ENCODE assay signal across 9 cellular contexts in the genomic region with DNA sequence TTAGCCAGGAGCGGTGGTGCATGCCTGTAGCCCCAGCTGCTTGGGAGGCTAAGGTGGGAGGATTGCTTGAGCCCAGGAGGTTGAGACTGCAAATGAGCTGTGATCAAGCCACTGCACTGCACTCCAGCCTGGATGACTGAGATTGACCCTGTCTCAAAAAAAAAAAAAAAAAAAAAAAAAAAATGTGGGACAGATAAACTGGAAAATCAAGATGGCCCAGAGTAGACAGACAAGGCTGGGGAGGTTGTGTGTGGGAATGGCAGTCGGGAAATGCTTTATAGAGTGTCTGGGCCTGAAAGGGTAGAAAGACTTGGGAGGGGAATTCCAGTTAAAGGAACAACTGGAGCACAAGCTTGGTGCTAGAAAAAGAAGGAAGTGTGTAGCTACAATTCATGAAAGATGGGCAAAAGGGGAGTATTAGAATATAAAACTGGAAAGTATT. TPM values are rescaled to one million over a fixed set of nuclear protein-coding genes. Genes with fewer than 3 reads are reported as not detected.
DNase-seq lines count a peak whose midpoint lies in the region; ATAC-seq, FAIRE-seq and TF ChIP-seq lines count a peak whose summit lies in the region.
"Had no signal": no experiment of that assay in that cellular context is flagged by ENCODE, and none has a peak within 500 bp of the region (broad histone marks: within the 10 kb centered on the region; RNA-seq: fewer than 3 reads in every experiment).

No MANE protein-coding gene starts in this region.

- no peak overlapping the region for H3K9ac ChIP-seq in mesenchymal stem cell (ENCODE audit: low read length)

- no peak overlapping the region for H4K8ac ChIP-seq in mesenchymal stem cell (ENCODE audit: low read length)

- H2AK5ac ChIP-seq in mesenchymal stem cell (ENCODE audit: low read length, severe bottlenecking), result no peak overlapping the region

- peak overlapping the region in 4 of 7 donors; percentile 45 to 93 (median 70) for H3K27ac Mint-ChIP-seq in CD4-positive, alpha-beta memory T cell
- peak overlapping the region; percentile 47 for H3K27ac Mint-ChIP-seq in HFFc6
- H3K27ac Mint-ChIP-seq in activated T-helper 17 cell treated with anti-CD3 and anti-CD28 coated beads, Interleukin-2, amount 50 U/mL, for 72 hours, result peak overlapping the region; percentile 96

- no peak overlapping the region for H4K91ac ChIP-seq in mesenchymal stem cell (ENCODE audit: low read length)

- no peak for TF ChIP-seq CTCF in HFFc6 (IDR thresholded peaks at IDR 0.05)

- no peak overlapping the region for H3K18ac ChIP-seq in mesenchymal stem cell (ENCODE audit: low read depth in 1 of 2, low read length in 2 of 2)

- H3K4me1 Mint-ChIP-seq in CD4-positive, alpha-beta memory T cell, result peaks cover 36 to 53% (median 44%) of the 10 kb centered on the region in 4 donors
- H3K4me1 Mint-ChIP-seq in HFFc6 (ENCODE audit: low read depth), result peaks cover 37% of the 10 kb centered on the region
- H3K4me1 Mint-ChIP-seq in activated T-helper 17 cell treated with anti-CD3 and anti-CD28 coated beads, Interleukin-2, amount 50 U/mL, for 72 hours, result peaks cover 22% of the 10 kb centered on the region

- no peaks in the 10 kb centered on the region for H3K9me3 ChIP-seq in CD4-positive, alpha-beta memory T cell (ENCODE audit: control insufficient read depth in 1 of 2, low read length in 2 of 2)
- H3K9me3 ChIP-seq in mesenchymal stem cell (ENCODE audit: control insufficient read depth, low read length) (no peaks in the 10 kb centered on the region), small intestine (ENCODE audit: control insufficient read depth, low read depth) (no peaks in the 10 kb centered on the region)

- no peak overlapping the region for H2BK15ac ChIP-seq in mesenchymal stem cell (ENCODE audit: low read depth, poor library complexity, severe bottlenecking)

- peak overlapping the region in 7 of 8 donors; percentile 15 to 98 (median 57) for H3K4me3 Mint-ChIP-seq in CD4-positive, alpha-beta memory T cell
- peak overlapping the region; percentile 97 for H3K4me3 Mint-ChIP-seq in HFFc6
- peak overlapping the region; percentile 98 for H3K4me3 Mint-ChIP-seq in activated T-helper 17 cell treated with anti-CD3 and anti-CD28 coated beads, Interleukin-2, amount 50 U/mL, for 72 hours

- FAIRE-seq in small intestine (lab: Jason Lieb, UNC), result no peak

- no peak overlapping the region for H2BK5ac ChIP-seq in mesenchymal stem cell (ENCODE audit: low read depth, low read length, poor library complexity, severe bottlenecking)

- H3K14ac ChIP-seq in mesenchymal stem cell (ENCODE audit: low read length in 2 of 2), result no peak overlapping the region

- peaks cover 0 to 6% (median 0%) of the 10 kb centered on the region in 8 donors for H3K9me3 Mint-ChIP-seq in CD4-positive, alpha-beta memory T cell
- H3K9me3 Mint-ChIP-seq in HFFc6, result peaks cover 10% of the 10 kb centered on the region
- H3K9me3 Mint-ChIP-seq in activated T-helper 17 cell treated with anti-CD3 and anti-CD28 coated beads, Interleukin-2, amount 50 U/mL, for 72 hours, result no peaks in the 10 kb centered on the region

- CTCF ChIA-PET in CD4-positive, alpha-beta memory T cell (lab: Charles Lee; ENCODE audit: partially characterized antibody), result interaction anchor here (0.9 to 5.2 kb wide), 5 partner anchors 27 to 433 kb away, joined by 3 to 72 read pairs (median 6); partner anchors contain the start of gene TMEM179B

- 33% methylated on average over 2 of the region's 2 CpGs for WGBS in mesenchymal stem cell
- 53 to 57% (median 57%) methylated on average over 2 of the region's 2 CpGs for WGBS in small intestine, 3 donors

- intact Hi-C loops in CD4-positive, alpha-beta memory T cell (cut with micrococcal nuclease), result loop anchor here (10.0 kb wide), 1 partner anchor 303 kb away; no protein-coding TSS in a partner anchor
- intact Hi-C loops in left cardiac atrium (cut with DNase I), result loop anchor here in 1 of 2 donors (10.0 kb wide), 1 partner anchor 253 kb away; the partner anchor contains the start of gene MTA2

- no peak for DNase-seq in CD4-positive, alpha-beta memory T cell
- DNase-seq in HFFc6 (no peak), mesenchymal stem cell (peak; percentile 67), cerebellar nuclear complex (lab: John Stamatoyannopoulos, UW) (no peak), small intestine (no peak), left cardiac atrium (no peak)

- POLR2A ChIA-PET in CD4-positive, alpha-beta memory T cell (lab: Charles Lee; ENCODE audit: partially characterized antibody), result interaction anchor here (0.9 to 10.3 kb wide), 11 partner anchors 14 to 285 kb away, joined by 3 to 667 read pairs (median 60); partner anchors contain the start of genes C11orf98, CSKMT, GNG3 and LBHD1

- H3K4ac ChIP-seq in mesenchymal stem cell (ENCODE audit: low read depth in 1 of 2, low read length in 2 of 2), result no peak overlapping the region

- H3K27me3 Mint-ChIP-seq in CD4-positive, alpha-beta memory T cell, result no peaks in the 10 kb centered on the region
- peaks cover 18% of the 10 kb centered on the region for H3K27me3 Mint-ChIP-seq in HFFc6 (ENCODE audit: insufficient read depth)
- no peaks in the 10 kb centered on the region for H3K27me3 Mint-ChIP-seq in activated T-helper 17 cell treated with anti-CD3 and anti-CD28 coated beads, Interleukin-2, amount 50 U/mL, for 72 hours

- H3K4me2 ChIP-seq in mesenchymal stem cell (ENCODE audit: low read length, poor library complexity, severe bottlenecking), result no peak overlapping the region

- H3K27me3 ChIP-seq in CD4-positive, alpha-beta memory T cell (ENCODE audit: insufficient read depth, low read length), result no peaks in the 10 kb centered on the region
- H3K27me3 ChIP-seq in mesenchymal stem cell (ENCODE audit: control insufficient read depth in 1 of 2, insufficient read depth in 1 of 2, low read length in 2 of 2) (no peaks in the 10 kb centered on the region), small intestine (ENCODE audit: control insufficient read depth in 2 of 2, insufficient read depth in 2 of 2, low read length in 2 of 2) (no peaks in the 10 kb centered on the region)

- H2BK120ac ChIP-seq in mesenchymal stem cell (ENCODE audit: low read depth, low read length), result no peak overlapping the region

- H2BK12ac ChIP-seq in mesenchymal stem cell (ENCODE audit: low read length in 2 of 2), result no peak overlapping the region

- no peak overlapping the region for H2AFZ ChIP-seq in mesenchymal stem cell (ENCODE audit: low read depth, low read length)

- H3K23ac ChIP-seq in mesenchymal stem cell (ENCODE audit: low read length in 2 of 2), result no peak overlapping the region

- peaks cover 4% of the 10 kb centered on the region for H3K79me1 ChIP-seq in mesenchymal stem cell (replicated peaks; ENCODE audit: low read length, poor library complexity, severe bottlenecking)

- H3K36me3 ChIP-seq in CD4-positive, alpha-beta memory T cell (ENCODE audit: insufficient read depth, low read length), result peaks cover 20% of the 10 kb centered on the region
- H3K36me3 ChIP-seq in mesenchymal stem cell (ENCODE audit: control insufficient read depth in 1 of 2, insufficient read depth in 2 of 2, low read depth in 1 of 2, low read length in 2 of 2) (peaks cover 3 to 24% of the 10 kb centered on the region in 2 experiments), small intestine (ENCODE audit: control insufficient read depth in 2 of 2, insufficient read depth in 2 of 2, low read length in 2 of 2) (peaks cover 7 to 8% of the 10 kb centered on the region in 2 donors)

- H3K27ac ChIP-seq in CD4-positive, alpha-beta memory T cell (ENCODE audit: low read depth, low read length), result no peak overlapping the region
- no peak overlapping the region for H3K27ac ChIP-seq in mesenchymal stem cell (ENCODE audit: low read length, poor library complexity, severe bottlenecking)
- H3K27ac ChIP-seq in small intestine (ENCODE audit: low read depth in 1 of 2, low read length in 1 of 2), result no peak overlapping the region

- peaks cover 24 to 35% of the 10 kb centered on the region in 2 donors for H3K36me3 Mint-ChIP-seq in CD4-positive, alpha-beta memory T cell
- peaks cover 32% of the 10 kb centered on the region for H3K36me3 Mint-ChIP-seq in HFFc6 (ENCODE audit: low read depth)
- peaks cover 50% of the 10 kb centered on the region for H3K36me3 Mint-ChIP-seq in activated T-helper 17 cell treated with anti-CD3 and anti-CD28 coated beads, Interleukin-2, amount 50 U/mL, for 72 hours (ENCODE audit: low read depth)

- no peak overlapping the region for H3K4me3 ChIP-seq in CD4-positive, alpha-beta memory T cell (ENCODE audit: low read length in 2 of 2)
- H3K4me3 ChIP-seq in mesenchymal stem cell (ENCODE audit: insufficient read depth in 1 of 2, low read depth in 1 of 2, low read length in 2 of 2) (no peak overlapping the region), small intestine (ENCODE audit: low read depth in 1 of 2, low read length in 2 of 2) (no peak overlapping the region)

- no peak for ATAC-seq in activated T-helper 17 cell treated with anti-CD3 and anti-CD28 coated beads, Interleukin-2, amount 50 U/mL, for 72 hours (replicated peaks)
- ATAC-seq in HG02870 (IDR thresholded peaks at IDR 0.05; ENCODE audit: unreplicated experiment) (no peak), left cardiac atrium (no peak)

- H3K4me1 ChIP-seq in CD4-positive, alpha-beta memory T cell (ENCODE audit: insufficient read depth, low read length), result peaks cover 48% of the 10 kb centered on the region
- H3K4me1 ChIP-seq in mesenchymal stem cell (ENCODE audit: control insufficient read depth, insufficient read depth, low read depth, low read length) (peaks cover 5% of the 10 kb centered on the region), small intestine (ENCODE audit: control insufficient read depth in 2 of 2, insufficient read depth in 1 of 2, low read depth in 1 of 2, low read length in 1 of 2) (peaks cover 4 to 6% of the 10 kb centered on the region in 2 donors)

RNA-seq across cellular contexts. Expression of gene WDR74, which starts 18.2 kb away (rescaled TPM):
- 10 to 100 TPM; 79.3 to 82.2 TPM for total RNA-seq in CD4-positive, alpha-beta memory T cell
- polyA plus RNA-seq in CD4-positive, alpha-beta memory T cell, result 10 to 100 TPM; 33.9 to 50.8 TPM
- 10 to 100 TPM; 37.4 to 49.2 (median 41.0) TPM for total RNA-seq in HFFc6 (2021; fragmentation: NEBNext Ultra II Directional; extraction: Animal tissue kit (Norgen Biotek cat#: 25700))
- 100 to 1,000 TPM in 1 of 2 donors, 10 to 100 TPM in 1; 70.3 to 104 TPM for total RNA-seq in activated T-helper 17 cell treated with anti-CD3 and anti-CD28 coated beads, Interleukin-2, amount 50 U/mL, for 72 hours
- 15.6 TPM for polyA plus RNA-seq in mesenchymal stem cell (2013, experiment 1 of 2)
- polyA plus RNA-seq in mesenchymal stem cell (2013, experiment 2 of 2), result 14.5 TPM
- polyA plus RNA-seq in small intestine, result 10 to 100 TPM; 30.3 to 47.5 (median 34.0) TPM
- 10 to 100 TPM; 24.6 to 32.2 TPM for total RNA-seq in left cardiac atrium

RNA-seq across cellular contexts. Expression of gene SLC3A2, which starts 23.1 kb away (rescaled TPM):
- total RNA-seq in CD4-positive, alpha-beta memory T cell, result 100 to 1,000 TPM; 205 to 215 TPM
- 100 to 1,000 TPM; 157 to 226 TPM for polyA plus RNA-seq in CD4-positive, alpha-beta memory T cell
- 100 to 1,000 TPM; 140 to 206 (median 180) TPM for total RNA-seq in HFFc6 (2021; fragmentation: NEBNext Ultra II Directional; extraction: Animal tissue kit (Norgen Biotek cat#: 25700))
- 100 to 1,000 TPM; 176 to 287 TPM for total RNA-seq in activated T-helper 17 cell treated with anti-CD3 and anti-CD28 coated beads, Interleukin-2, amount 50 U/mL, for 72 hours
- 107 TPM for polyA plus RNA-seq in mesenchymal stem cell (2013, experiment 1 of 2)
- 99.1 TPM for polyA plus RNA-seq in mesenchymal stem cell (2013, experiment 2 of 2)
- polyA plus RNA-seq in small intestine, result 100 to 1,000 TPM; 124 to 200 (median 176) TPM
- 10 to 100 TPM; 45.2 to 91.2 TPM for total RNA-seq in left cardiac atrium

RNA-seq across cellular contexts. Expression of gene TEX54, which starts 24.9 kb away (rescaled TPM):
- not detected for total RNA-seq in CD4-positive, alpha-beta memory T cell
- polyA plus RNA-seq in CD4-positive, alpha-beta memory T cell, result 1 to 10 TPM; 1.3 to 1.9 TPM
- not detected for total RNA-seq in HFFc6 (2021; fragmentation: NEBNext Ultra II Directional; extraction: Animal tissue kit (Norgen Biotek cat#: 25700))
- under 1 TPM; 0.82 TPM for total RNA-seq in activated T-helper 17 cell treated with anti-CD3 and anti-CD28 coated beads, Interleukin-2, amount 50 U/mL, for 72 hours
- not detected for polyA plus RNA-seq in mesenchymal stem cell (2013, experiment 1 of 2)
- polyA plus RNA-seq in mesenchymal stem cell (2013, experiment 2 of 2), result 0.16 TPM
- polyA plus RNA-seq in small intestine, result not detected
- not detected for total RNA-seq in left cardiac atrium
- total RNA-seq: fibroblast of lung had no signal
- polyA plus RNA-seq: fibroblast of lung had no signal

RNA-seq across cellular contexts. Expression of gene STX5, which starts 25.7 kb away (rescaled TPM):
- total RNA-seq in CD4-positive, alpha-beta memory T cell, result 10 to 100 TPM; 66.0 to 67.9 TPM
- polyA plus RNA-seq in CD4-positive, alpha-beta memory T cell, result 10 to 100 TPM; 30.4 to 31.8 TPM
- total RNA-seq in HFFc6 (2021; fragmentation: NEBNext Ultra II Directional; extraction: Animal tissue kit (Norgen Biotek cat#: 25700)), result 10 to 100 TPM; 41.4 to 54.6 (median 47.8) TPM
- 10 to 100 TPM; 23.4 to 32.0 TPM for total RNA-seq in activated T-helper 17 cell treated with anti-CD3 and anti-CD28 coated beads, Interleukin-2, amount 50 U/mL, for 72 hours
- polyA plus RNA-seq in mesenchymal stem cell (2013, experiment 1 of 2), result 38.1 TPM
- polyA plus RNA-seq in mesenchymal stem cell (2013, experiment 2 of 2), result 36.9 TPM
- 10 to 100 TPM; 22.6 to 38.6 (median 24.8) TPM for polyA plus RNA-seq in small intestine
- total RNA-seq in left cardiac atrium, result 10 to 100 TPM; 22.1 to 23.2 TPM

RNA-seq across cellular contexts. Expression of gene NXF1, which starts 52.3 kb away (rescaled TPM):
- total RNA-seq in CD4-positive, alpha-beta memory T cell, result 100 to 1,000 TPM; 195 to 196 TPM
- polyA plus RNA-seq in CD4-positive, alpha-beta memory T cell, result 10 to 100 TPM; 75.2 to 83.2 TPM
- total RNA-seq in HFFc6 (2021; fragmentation: NEBNext Ultra II Directional; extraction: Animal tissue kit (Norgen Biotek cat#: 25700)), result 10 to 100 TPM; 51.5 to 57.7 (median 55.0) TPM
- 100 to 1,000 TPM in 1 of 2 donors, 10 to 100 TPM in 1; 85.8 to 115 TPM for total RNA-seq in activated T-helper 17 cell treated with anti-CD3 and anti-CD28 coated beads, Interleukin-2, amount 50 U/mL, for 72 hours
- 46.1 TPM for polyA plus RNA-seq in mesenchymal stem cell (2013, experiment 1 of 2)
- polyA plus RNA-seq in mesenchymal stem cell (2013, experiment 2 of 2), result 41.5 TPM
- polyA plus RNA-seq in small intestine, result 100 to 1,000 TPM in 2 of 3 donors, 10 to 100 TPM in 1; 48.2 to 188 (median 131) TPM
- total RNA-seq in left cardiac atrium, result 10 to 100 TPM; 40.5 to 45.6 TPM
